7 cellular contexts compared by ENCODE assay signal in the genomic region with DNA sequence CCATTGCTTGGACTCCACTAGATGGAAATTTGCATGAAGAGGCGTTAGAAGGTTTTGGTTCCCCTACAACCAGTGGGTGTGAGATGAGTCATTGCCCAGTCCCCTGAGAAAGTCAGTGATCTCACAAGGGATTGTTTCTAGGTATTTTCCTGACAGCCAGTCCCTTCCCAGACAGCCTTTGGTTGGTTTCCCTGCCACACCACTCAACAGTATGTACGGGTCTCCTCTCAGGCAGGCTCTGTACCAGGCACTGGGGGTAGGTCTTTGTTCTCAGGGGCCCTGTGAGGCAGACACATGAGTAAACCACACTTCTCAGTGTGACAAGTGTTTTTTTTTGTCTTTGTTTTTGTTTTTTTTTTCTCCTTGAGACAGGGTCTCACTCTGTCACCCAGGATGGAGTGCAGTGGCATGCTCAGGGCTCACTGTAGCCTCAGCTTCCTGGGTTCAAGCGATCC.
DNase-seq lines count a peak whose midpoint lies in the region; ATAC-seq and TF ChIP-seq lines count a peak whose summit lies in the region.

No MANE protein-coding gene starts in this region.

- TF ChIP-seq CTCF in RWPE1 (conservative IDR thresholded peaks at IDR 0.05; ENCODE audit: low read depth): no peak

- CTCF ChIA-PET in RWPE1 (lab: Yijun Ruan, JAX): no interaction called here

- DNase-seq in RWPE1 (ENCODE audit: low spot score): peak; percentile 64
- DNase-seq in kidney glomerular epithelial cell (lab: John Stamatoyannopoulos, UW): peak; percentile 72
- DNase-seq in effector CD8-positive, alpha-beta T cell (lab: John Stamatoyannopoulos, UW): no peak
- no peak for DNase-seq in C1 segment of cervical spinal cord (lab: John Stamatoyannopoulos, UW)
- no peak for DNase-seq in COLO668 (lab: John Stamatoyannopoulos, UW; ENCODE audit: unreplicated experiment)

- no peak overlapping the region for H3K27ac ChIP-seq in RWPE1

- ATAC-seq in GM19043 (IDR thresholded peaks at IDR 0.05; ENCODE audit: low read depth, unreplicated experiment) (peak; percentile 58), HG02852 (IDR thresholded peaks at IDR 0.05; ENCODE audit: unreplicated experiment) (peak; percentile 58)

- POLR2A ChIA-PET in RWPE1 (lab: Yijun Ruan, JAX; ENCODE audit: low non-redundant PET): no interaction called here

Comparison
In these comparisons a context has a peak if more than half of its experiments do, and no peak if none do; other contexts are left out.
1. DNase-seq: peak in RWPE1 (single experiment) and kidney glomerular epithelial cell (single experiment); none in effector CD8-positive, alpha-beta T cell (single experiment), C1 segment of cervical spinal cord (0 of 14) and COLO668 (single experiment).